ENCODE assay signal across 9 cellular contexts in genomic region chr17:28346746-28347246, GRCh38.
DNase-seq lines count a peak whose midpoint lies in the region; ATAC-seq and TF ChIP-seq lines count a peak whose summit lies in the region.
"Had no signal": no experiment of that assay in that cellular context is flagged by ENCODE, and none has a peak within 500 bp of the region (broad histone marks: within the 10 kb centered on the region; RNA-seq: fewer than 3 reads in every experiment).

No MANE protein-coding gene starts in this region.

- no peaks in the 10 kb centered on the region for H4K20me1 ChIP-seq in KMS-11 (ENCODE audit: insufficient read depth)

- H3K4me2 ChIP-seq in KMS-11, result no peak overlapping the region

- no peak for ATAC-seq in HG03565 (IDR thresholded peaks at IDR 0.05; ENCODE audit: unreplicated experiment)

- no peaks in the 10 kb centered on the region for H3K79me2 ChIP-seq in KMS-11 (ENCODE audit: insufficient read depth, low read depth)

- DNase-seq in AG09309 (ENCODE audit: low read depth) (no peak), cardiac fibroblast (ENCODE audit: low read depth in 2 of 2) (no peak), left kidney (ENCODE audit: low read depth, low spot score) (peak; percentile 48), AG20443 (ENCODE audit: low spot score) (no peak)
- DNase-seq in activated effector memory CD4-positive, alpha-beta T cell treated with anti-CD3 and anti-CD28 coated beads, Interleukin-2, amount 50 U/mL, for 16 hours, result no peak
- DNase-seq in stimulated activated CD4-positive, alpha-beta T cell treated with anti-CD3 and anti-CD28 coated beads, Interleukin-15, amount 100 ng/mL, for 24 hours, result no peak
- DNase-seq: DMS79 had no signal

- TF ChIP-seq CTCF in AG09309 (IDR thresholded peaks at IDR 0.05; ENCODE audit: control insufficient read depth, insufficient read depth, low read depth, low read length, missing control alignments) (peak; percentile 36), KMS-11 (conservative IDR thresholded peaks at IDR 0.05; ENCODE audit: low read depth, low read length) (peak; percentile 23; the same call in 1 of the 2 replicates), cardiac fibroblast (IDR thresholded peaks at IDR 0.05; ENCODE audit: low read depth, low read length) (peak; percentile 53)

- peaks cover 4% of the 10 kb centered on the region; the same call in 1 of the 2 replicates for H3K36me3 ChIP-seq in KMS-11 (ENCODE audit: insufficient read depth)

- no peak overlapping the region for H3K27ac ChIP-seq in KMS-11

- H2AFZ ChIP-seq in KMS-11 (ENCODE audit: low read depth), result no peak overlapping the region

- H3K9ac ChIP-seq in KMS-11, result no peak overlapping the region

- H3K4me3 ChIP-seq in AG09309 (ENCODE audit: control insufficient read depth, low read depth, low read length) (no peak overlapping the region), KMS-11 (IDR thresholded peaks at IDR 0.05; ENCODE audit: insufficient read depth, low read depth, low read length) (no peak overlapping the region), cardiac fibroblast (replicated peaks in 1 of 2; ENCODE audit: low read depth in 2 of 2, low read length in 2 of 2) (no peak overlapping the region)

- H3K27me3 ChIP-seq in KMS-11 (ENCODE audit: insufficient read depth, low read depth), result no peaks in the 10 kb centered on the region

- H3K4me1 ChIP-seq in KMS-11 (ENCODE audit: low read depth, poor library complexity, severe bottlenecking), result no peaks in the 10 kb centered on the region
